13 cellular contexts compared by ENCODE assay signal in genomic region chr7:43553999-43554398, GRCh38. TPM values are rescaled to one million over a fixed set of nuclear protein-coding genes. Genes with fewer than 3 reads are reported as not detected.
A peak's percentile ranks its signal among the peaks of the same experiment; 100 is the strongest.
DNase-seq lines count a peak whose midpoint lies in the region; ATAC-seq and TF ChIP-seq lines count a peak whose summit lies in the region.
"Had no signal": no experiment of that assay in that cellular context is flagged by ENCODE, and none has a peak within 500 bp of the region (broad histone marks: within the 10 kb centered on the region; RNA-seq: fewer than 3 reads in every experiment).

No MANE protein-coding gene starts in this region.

- peak in 1 of 10 experiments; percentile 10 for DNase-seq in CD4-positive, alpha-beta T cell
- DNase-seq in Kasumi-1 (lab: John Stamatoyannopoulos, UW) (peak; percentile 13 to 22), heart right ventricle (peak; percentile 20 to 30), NCI-H510A (lab: John Stamatoyannopoulos, UW) (no peak), G401 (ENCODE audit: low spot score) (no peak), anterior cingulate cortex (lab: John Stamatoyannopoulos, UW) (no peak), cerebellum (ENCODE audit: low spot score) (no peak)
- DNase-seq: glutamatergic neuron, NCI-H2171 had no signal

- TF ChIP-seq CTCF in CD4-positive, alpha-beta T cell (IDR thresholded peaks at IDR 0.05): no peak
- TF ChIP-seq CTCF in heart right ventricle (IDR thresholded peaks at IDR 0.05): no peak

- in situ Hi-C loops in G401 (cut with HindIII; ENCODE audit: low sequenced_read_pairs): no loop called here

- H3K27ac ChIP-seq in CD4-positive, alpha-beta T cell (ENCODE audit: low read depth, low read length): no peak overlapping the region
- H3K27ac ChIP-seq in heart right ventricle: peak overlapping the region in 1 of 10 donors; percentile 50
- H3K27ac ChIP-seq: cardiac muscle cell, SJSA1 had no signal

- intact Hi-C loops in CD4-positive, alpha-beta T cell (cut with DNase I, micrococcal nuclease): no loop called here
- intact Hi-C loops in heart right ventricle (cut with DNase I): loop anchor here in 1 of 10 donors (10.0 kb wide), 1 partner anchor 59 kb away; no protein-coding TSS in a partner anchor

- ATAC-seq in CD4-positive, alpha-beta T cell (ENCODE audit: poor library complexity): peak; percentile 87
- peak; percentile 67 for ATAC-seq in activated T-helper 17 cell treated with anti-CD3 and anti-CD28 coated beads, Interleukin-2, amount 50 U/mL, for 72 hours (replicated peaks)
- peak; percentile 54 to 96 (median 90) for ATAC-seq in heart right ventricle

- no peaks in the 10 kb centered on the region for H3K27me3 ChIP-seq in CD4-positive, alpha-beta T cell (ENCODE audit: control insufficient read depth, insufficient read depth, low read length)
- peaks cover 0 to 3% (median 0%) of the 10 kb centered on the region in 7 donors for H3K27me3 ChIP-seq in heart right ventricle
- H3K27me3 ChIP-seq: cardiac muscle cell, SJSA1 had no signal

- H3K4me1 ChIP-seq in heart right ventricle: peaks cover 0 to 11% (median 3%) of the 10 kb centered on the region in 9 donors

- H3K9me3 ChIP-seq in CD4-positive, alpha-beta T cell (ENCODE audit: control insufficient read depth, low read length): no peaks in the 10 kb centered on the region
- no peaks in the 10 kb centered on the region for H3K9me3 ChIP-seq in heart right ventricle
- H3K9me3 ChIP-seq: SJSA1 had no signal

- H3K27me3 Mint-ChIP-seq in CD4-positive, alpha-beta T cell: no peaks in the 10 kb centered on the region
- peaks cover 4% of the 10 kb centered on the region for H3K27me3 Mint-ChIP-seq in activated T-helper 17 cell treated with anti-CD3 and anti-CD28 coated beads, Interleukin-2, amount 50 U/mL, for 72 hours

- POLR2A ChIA-PET in CD4-positive, alpha-beta T cell (lab: Charles Lee): interaction anchor here (0.7 kb wide), 1 partner anchor 255 kb away, joined by 3 read pairs; no protein-coding TSS in a partner anchor

- CTCF ChIA-PET in CD4-positive, alpha-beta T cell (lab: Charles Lee): no interaction called here

- WGBS in heart right ventricle, 2 donors: 21 to 34% methylated on average over 3 of the region's 3 CpGs

- H3K4me3 Mint-ChIP-seq in CD4-positive, alpha-beta T cell: peak overlapping the region; percentile 65
- peak overlapping the region; percentile 52 for H3K4me3 Mint-ChIP-seq in activated T-helper 17 cell treated with anti-CD3 and anti-CD28 coated beads, Interleukin-2, amount 50 U/mL, for 72 hours

- peaks cover 50% of the 10 kb centered on the region for H3K4me1 Mint-ChIP-seq in CD4-positive, alpha-beta T cell (ENCODE audit: low read depth)
- peaks cover 15% of the 10 kb centered on the region for H3K4me1 Mint-ChIP-seq in activated T-helper 17 cell treated with anti-CD3 and anti-CD28 coated beads, Interleukin-2, amount 50 U/mL, for 72 hours

- no peak overlapping the region for H3K4me3 ChIP-seq in heart right ventricle
- H3K4me3 ChIP-seq: cardiac muscle cell, SJSA1 had no signal

- no peaks in the 10 kb centered on the region for H3K36me3 ChIP-seq in heart right ventricle
- H3K36me3 ChIP-seq: cardiac muscle cell had no signal

- no peaks in the 10 kb centered on the region for H3K36me3 Mint-ChIP-seq in CD4-positive, alpha-beta T cell (ENCODE audit: low read depth)
- no peaks in the 10 kb centered on the region for H3K36me3 Mint-ChIP-seq in activated T-helper 17 cell treated with anti-CD3 and anti-CD28 coated beads, Interleukin-2, amount 50 U/mL, for 72 hours (ENCODE audit: low read depth)

- no peaks in the 10 kb centered on the region for H3K9me3 Mint-ChIP-seq in CD4-positive, alpha-beta T cell
- H3K9me3 Mint-ChIP-seq in activated T-helper 17 cell treated with anti-CD3 and anti-CD28 coated beads, Interleukin-2, amount 50 U/mL, for 72 hours: no peaks in the 10 kb centered on the region
- H3K9me3 Mint-ChIP-seq: CD8-positive, alpha-beta memory T cell had no signal

- peak overlapping the region; percentile 64 for H3K27ac Mint-ChIP-seq in CD4-positive, alpha-beta T cell
- peak overlapping the region; percentile 49 for H3K27ac Mint-ChIP-seq in activated T-helper 17 cell treated with anti-CD3 and anti-CD28 coated beads, Interleukin-2, amount 50 U/mL, for 72 hours

RNA-seq across cellular contexts. Expression of gene STK17A, which starts 28.9 kb away (rescaled TPM):
- total RNA-seq in CD4-positive, alpha-beta T cell: 100 to 1,000 TPM; 213 to 218 TPM
- total RNA-seq in activated T-helper 17 cell treated with anti-CD3 and anti-CD28 coated beads, Interleukin-2, amount 50 U/mL, for 72 hours: 10 to 100 TPM; 47.6 to 71.7 TPM
- 10 to 100 TPM; 10.6 to 37.4 (median 23.3) TPM for total RNA-seq in heart right ventricle
- 10 to 100 TPM in 1 of 2 donors, 1 to 10 TPM in 1; 7.8 to 11.5 TPM for polyA plus RNA-seq in heart right ventricle
- 146 and 170 TPM in 2 replicates for total RNA-seq in G401 (2014; rRNA removed; shearing (Covaris generic))
- total RNA-seq in cerebellum: 30.2 TPM

Comparison
In these comparisons a context has a peak if more than half of its experiments do, and no peak if none do; other contexts are left out.
1. DNase-seq: peak in Kasumi-1 (2 of 2) and heart right ventricle (2 of 2); none in NCI-H510A (single experiment), G401 (single experiment), anterior cingulate cortex (0 of 58) and cerebellum (single experiment).
2. Peak in every context shown above with its lines, with median percentiles within 50 percentile points of each other: ATAC-seq.